ENCODE assay signal across 8 cellular contexts in genomic region chr13:112873851-112874750, GRCh38.
A peak's percentile ranks its signal among the peaks of the same experiment; 100 is the strongest.
DNase-seq lines count a peak whose midpoint lies in the region; ATAC-seq and TF ChIP-seq lines count a peak whose summit lies in the region.

No MANE protein-coding gene starts in this region.

- peaks cover 0 to 29% (median 0%) of the 10 kb centered on the region in 3 experiments for H3K36me3 ChIP-seq in naive thymus-derived CD4-positive, alpha-beta T cell (ENCODE audit: control insufficient read depth in 2 of 3, insufficient read depth in 3 of 3, low read length in 3 of 3)

- ATAC-seq in GM19043 (IDR thresholded peaks at IDR 0.05; ENCODE audit: low read depth, unreplicated experiment): peak; percentile 68
- peak; percentile 80 for ATAC-seq in HG03139 (IDR thresholded peaks at IDR 0.05; ENCODE audit: unreplicated experiment)
- ATAC-seq in activated CD8-positive, alpha-beta T cell treated with anti-CD3 and anti-CD28 coated beads, Interleukin-2, amount 10 ng/mL, durations not matched to agents 7 days and 5 days: peak; percentile 32
- peak; percentile 84 for ATAC-seq in naive thymus-derived CD4-positive, alpha-beta T cell
- ATAC-seq in stimulated activated effector memory CD8-positive, alpha-beta T cell treated with anti-CD3 and anti-CD28 coated beads, Interleukin-12 subunit alpha, Interleukin-12 subunit beta, amount 100 ng/mL, for 72 hours: peak; percentile 80

- H3K9me3 Mint-ChIP-seq in activated CD8-positive, alpha-beta T cell treated with anti-CD3 and anti-CD28 coated beads, Interleukin-2, amount 10 ng/mL, durations not matched to agents 7 days and 5 days (ENCODE audit: insufficient read depth): peaks cover 11% of the 10 kb centered on the region
- peaks cover 0 to 29% (median 15%) of the 10 kb centered on the region in 11 donors for H3K9me3 Mint-ChIP-seq in naive thymus-derived CD4-positive, alpha-beta T cell
- peaks cover 3% of the 10 kb centered on the region for H3K9me3 Mint-ChIP-seq in stimulated activated effector memory CD8-positive, alpha-beta T cell treated with anti-CD3 and anti-CD28 coated beads, Interleukin-12 subunit alpha, Interleukin-12 subunit beta, amount 100 ng/mL, for 72 hours

- DNase-seq in CD1c-positive myeloid dendritic cell (ENCODE audit: extremely low spot score) (peak; percentile 75), NCI-H226 (peak; percentile 45), epithelial cell of esophagus (ENCODE audit: low read depth) (peak; percentile 64)
- peak; percentile 36 for DNase-seq in activated CD8-positive, alpha-beta T cell treated with anti-CD3 and anti-CD28 coated beads, Interleukin-2, amount 10 ng/mL, durations not matched to agents 7 days and 5 days
- peak in 5 of 9 donors; percentile 25 to 75 (median 50) for DNase-seq in naive thymus-derived CD4-positive, alpha-beta T cell
- DNase-seq in stimulated activated effector memory CD8-positive, alpha-beta T cell treated with anti-CD3 and anti-CD28 coated beads, Interleukin-12 subunit alpha, Interleukin-12 subunit beta, amount 100 ng/mL, for 72 hours (ENCODE audit: low spot score in 2 of 2): peak; percentile 67 to 87

- peaks cover 32% of the 10 kb centered on the region for H3K36me3 Mint-ChIP-seq in activated CD8-positive, alpha-beta T cell treated with anti-CD3 and anti-CD28 coated beads, Interleukin-2, amount 10 ng/mL, durations not matched to agents 7 days and 5 days (ENCODE audit: low read depth)
- H3K36me3 Mint-ChIP-seq in naive thymus-derived CD4-positive, alpha-beta T cell: peaks cover 15 to 52% (median 37%) of the 10 kb centered on the region in 5 donors
- peaks cover 25% of the 10 kb centered on the region for H3K36me3 Mint-ChIP-seq in stimulated activated effector memory CD8-positive, alpha-beta T cell treated with anti-CD3 and anti-CD28 coated beads, Interleukin-12 subunit alpha, Interleukin-12 subunit beta, amount 100 ng/mL, for 72 hours

- peaks cover 0 to 17% of the 10 kb centered on the region in 2 donors for H3K4me1 ChIP-seq in naive thymus-derived CD4-positive, alpha-beta T cell (ENCODE audit: control insufficient read depth in 2 of 2, insufficient read depth in 2 of 2, low read length in 2 of 2)

- no peak overlapping the region for H3K27ac ChIP-seq in naive thymus-derived CD4-positive, alpha-beta T cell (ENCODE audit: low read depth, low read length)

- H3K4me3 ChIP-seq in epithelial cell of esophagus (ENCODE audit: low read length): no peak overlapping the region
- peak overlapping the region; percentile 8 for H3K4me3 ChIP-seq in naive thymus-derived CD4-positive, alpha-beta T cell (ENCODE audit: low read length)

- intact Hi-C loops in naive thymus-derived CD4-positive, alpha-beta T cell (cut with micrococcal nuclease): loop anchor here in 1 of 2 donors (1.0 to 5.0 kb wide), 2 partner anchors 182 to 234 kb away; partner anchors contain the start of gene ATP11A

- POLR2A ChIA-PET in activated CD8-positive, alpha-beta T cell treated with anti-CD3 and anti-CD28 coated beads, Interleukin-2, amount 10 ng/mL, durations not matched to agents 7 days and 5 days (lab: Charles Lee): interaction anchor here (0.7 to 1.3 kb wide), 2 partner anchors 234 to 336 kb away, joined by 3 read pairs; no protein-coding TSS in a partner anchor
- POLR2A ChIA-PET in naive thymus-derived CD4-positive, alpha-beta T cell (lab: Charles Lee): no interaction called here

- no peaks in the 10 kb centered on the region for H3K27me3 ChIP-seq in naive thymus-derived CD4-positive, alpha-beta T cell (ENCODE audit: control insufficient read depth in 2 of 2, insufficient read depth in 2 of 2, low read length in 2 of 2)

- H3K27me3 Mint-ChIP-seq in activated CD8-positive, alpha-beta T cell treated with anti-CD3 and anti-CD28 coated beads, Interleukin-2, amount 10 ng/mL, durations not matched to agents 7 days and 5 days (ENCODE audit: low read depth): no peaks in the 10 kb centered on the region
- H3K27me3 Mint-ChIP-seq in naive thymus-derived CD4-positive, alpha-beta T cell: peaks cover 0 to 4% (median 0%) of the 10 kb centered on the region in 5 donors

- H3K9me3 ChIP-seq in naive thymus-derived CD4-positive, alpha-beta T cell (ENCODE audit: control insufficient read depth in 2 of 3, low read length in 3 of 3): peaks cover 0 to 16% (median 3%) of the 10 kb centered on the region in 3 experiments

- CTCF ChIA-PET in activated CD8-positive, alpha-beta T cell treated with anti-CD3 and anti-CD28 coated beads, Interleukin-2, amount 10 ng/mL, durations not matched to agents 7 days and 5 days (lab: Charles Lee): interaction anchor here (0.6 to 1.1 kb wide), 3 partner anchors 234 to 268 kb away, joined by 3 read pairs; no protein-coding TSS in a partner anchor
- CTCF ChIA-PET in naive thymus-derived CD4-positive, alpha-beta T cell (lab: Charles Lee): no interaction called here

- H3K4me3 Mint-ChIP-seq in activated CD8-positive, alpha-beta T cell treated with anti-CD3 and anti-CD28 coated beads, Interleukin-2, amount 10 ng/mL, durations not matched to agents 7 days and 5 days: peak overlapping the region; percentile 48
- peak overlapping the region in 8 of 10 donors; percentile 4 to 78 (median 67) for H3K4me3 Mint-ChIP-seq in naive thymus-derived CD4-positive, alpha-beta T cell
- H3K4me3 Mint-ChIP-seq in stimulated activated effector memory CD8-positive, alpha-beta T cell treated with anti-CD3 and anti-CD28 coated beads, Interleukin-12 subunit alpha, Interleukin-12 subunit beta, amount 100 ng/mL, for 72 hours: peak overlapping the region; percentile 14

- H3K27ac Mint-ChIP-seq in activated CD8-positive, alpha-beta T cell treated with anti-CD3 and anti-CD28 coated beads, Interleukin-2, amount 10 ng/mL, durations not matched to agents 7 days and 5 days: peak overlapping the region; percentile 94
- H3K27ac Mint-ChIP-seq in naive thymus-derived CD4-positive, alpha-beta T cell: peak overlapping the region; percentile 86 to 95 (median 90)
- peak overlapping the region; percentile 89 for H3K27ac Mint-ChIP-seq in stimulated activated effector memory CD8-positive, alpha-beta T cell treated with anti-CD3 and anti-CD28 coated beads, Interleukin-12 subunit alpha, Interleukin-12 subunit beta, amount 100 ng/mL, for 72 hours

- TF ChIP-seq CTCF in epithelial cell of esophagus (IDR thresholded peaks at IDR 0.05; ENCODE audit: insufficient read depth, low read depth, low read length, missing control alignments): peak; percentile 79

- peaks cover 13% of the 10 kb centered on the region for H3K4me1 Mint-ChIP-seq in activated CD8-positive, alpha-beta T cell treated with anti-CD3 and anti-CD28 coated beads, Interleukin-2, amount 10 ng/mL, durations not matched to agents 7 days and 5 days (ENCODE audit: low read depth)
- peaks cover 21 to 33% (median 28%) of the 10 kb centered on the region in 7 donors for H3K4me1 Mint-ChIP-seq in naive thymus-derived CD4-positive, alpha-beta T cell
- peaks cover 26% of the 10 kb centered on the region for H3K4me1 Mint-ChIP-seq in stimulated activated effector memory CD8-positive, alpha-beta T cell treated with anti-CD3 and anti-CD28 coated beads, Interleukin-12 subunit alpha, Interleukin-12 subunit beta, amount 100 ng/mL, for 72 hours

Comparison
In these comparisons a context has a peak if more than half of its experiments do, and no peak if none do; other contexts are left out.
1. ATAC-seq: peak in every context shown above with its lines; median percentile 84 in naive thymus-derived CD4-positive, alpha-beta T cell; 80 in HG03139; 80 in stimulated activated effector memory CD8-positive, alpha-beta T cell treated with anti-CD3 and anti-CD28 coated beads, Interleukin-12 subunit alpha, Interleukin-12 subunit beta, amount 100 ng/mL, for 72 hours; 68 in GM19043; 32 in activated CD8-positive, alpha-beta T cell treated with anti-CD3 and anti-CD28 coated beads, Interleukin-2, amount 10 ng/mL, durations not matched to agents 7 days and 5 days.
2. H3K4me3 Mint-ChIP-seq: peak in every context shown above with its lines; median percentile 67 in naive thymus-derived CD4-positive, alpha-beta T cell; 48 in activated CD8-positive, alpha-beta T cell treated with anti-CD3 and anti-CD28 coated beads, Interleukin-2, amount 10 ng/mL, durations not matched to agents 7 days and 5 days; 14 in stimulated activated effector memory CD8-positive, alpha-beta T cell treated with anti-CD3 and anti-CD28 coated beads, Interleukin-12 subunit alpha, Interleukin-12 subunit beta, amount 100 ng/mL, for 72 hours.